In the genomic region with DNA sequence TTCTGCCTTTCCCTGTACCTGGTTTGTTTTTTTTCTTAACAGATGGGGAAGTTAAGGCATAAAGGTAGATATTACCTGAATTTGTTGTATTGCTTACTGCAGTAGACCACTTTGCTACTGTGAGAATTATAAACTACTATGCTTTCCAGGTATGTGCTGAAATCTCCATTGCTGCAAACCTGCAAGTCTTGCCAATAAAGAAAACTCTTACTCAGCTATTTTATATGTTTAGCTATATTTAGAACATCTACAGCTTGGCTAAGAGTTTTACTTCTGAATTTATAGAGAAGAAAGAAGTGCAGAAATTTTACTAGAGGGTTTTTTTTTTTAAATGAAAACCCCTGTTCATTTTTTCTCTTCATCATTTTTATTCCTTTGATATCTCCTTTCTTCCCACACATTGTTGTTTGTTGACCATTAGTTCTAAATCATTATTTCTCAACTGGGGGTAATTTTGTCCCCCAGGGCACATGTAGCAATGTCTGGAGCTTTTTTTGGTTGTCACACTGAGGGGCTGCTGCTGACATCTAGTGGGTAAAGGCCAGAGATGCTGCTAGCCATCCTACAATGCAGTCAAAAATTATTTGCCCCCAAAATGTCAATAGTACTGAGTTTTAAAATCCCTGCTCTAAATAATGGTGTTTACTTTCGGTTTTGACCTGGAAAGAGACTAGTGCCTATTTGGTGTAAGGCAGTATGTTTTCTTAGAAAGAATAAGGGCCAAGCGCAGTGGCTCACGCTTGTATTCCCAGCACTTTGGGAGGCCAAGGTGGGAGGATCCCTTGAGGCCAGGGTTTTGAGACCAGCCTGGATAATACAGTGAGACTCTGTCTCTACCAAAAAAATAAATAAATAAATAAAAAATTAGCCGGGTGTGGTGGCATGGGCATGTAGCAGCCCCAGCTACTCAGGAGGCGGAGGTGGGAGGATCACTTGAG, we compare ENCODE assay signal across 8 cellular contexts. TPM values are rescaled to one million over a fixed set of nuclear protein-coding genes. Genes with fewer than 3 reads are reported as not detected.
DNase-seq lines count a peak whose midpoint lies in the region; ATAC-seq and TF ChIP-seq lines count a peak whose summit lies in the region.

No MANE protein-coding gene starts in this region.

- DNase-seq in DMS 273 (lab: John Stamatoyannopoulos, UW; ENCODE audit: unreplicated experiment) (peak; percentile 52), DMS 273 treated with DMSO at 0.1 percent for 48 hours (lab: John Stamatoyannopoulos, UW) (no peak), LNCaP clone FGC (ENCODE audit: low read depth) (no peak), glomerular visceral epithelial cell (ENCODE audit: extremely low spot score) (peak; percentile 29), mesenteric fat pad (ENCODE audit: low spot score) (no peak)
- peak; percentile 48 for DNase-seq in activated CD8-positive, alpha-beta memory T cell treated with anti-CD3 and anti-CD28 coated beads, Interleukin-2, amount 50 U/mL, for 4 hours
- peak; percentile 26 for DNase-seq in stimulated activated naive CD4-positive, alpha-beta T cell treated with Interleukin-2 at 50 U/mL for 16 hours (lab: John Stamatoyannopoulos, UW)

- peak overlapping the region; percentile 23; the same call in 1 of the 2 replicates for H3K4me3 ChIP-seq in LNCaP clone FGC (ENCODE audit: low read depth, low read length)

- TF ChIP-seq CTCF in LNCaP clone FGC (IDR thresholded peaks at IDR 0.05; ENCODE audit: control insufficient read depth, extremely low read depth, insufficient read depth): peak; percentile 59

- ATAC-seq in GM18867 (IDR thresholded peaks at IDR 0.05; ENCODE audit: unreplicated experiment): no peak

RNA-seq across cellular contexts. Expression of a gene that starts 48.6 kb away (rescaled TPM):
- total RNA-seq in mesenteric fat pad: 89.0 TPM

Comparison
In these comparisons a context has a peak if more than half of its experiments do, and no peak if none do; other contexts are left out.
1. DNase-seq: peak in DMS 273 (single experiment), activated CD8-positive, alpha-beta memory T cell treated with anti-CD3 and anti-CD28 coated beads, Interleukin-2, amount 50 U/mL, for 4 hours (single experiment), glomerular visceral epithelial cell (single experiment) and stimulated activated naive CD4-positive, alpha-beta T cell treated with Interleukin-2 at 50 U/mL for 16 hours (single experiment); none in DMS 273 treated with DMSO at 0.1 percent for 48 hours (single experiment), LNCaP clone FGC (single experiment) and mesenteric fat pad (single experiment).